In the genomic region with DNA sequence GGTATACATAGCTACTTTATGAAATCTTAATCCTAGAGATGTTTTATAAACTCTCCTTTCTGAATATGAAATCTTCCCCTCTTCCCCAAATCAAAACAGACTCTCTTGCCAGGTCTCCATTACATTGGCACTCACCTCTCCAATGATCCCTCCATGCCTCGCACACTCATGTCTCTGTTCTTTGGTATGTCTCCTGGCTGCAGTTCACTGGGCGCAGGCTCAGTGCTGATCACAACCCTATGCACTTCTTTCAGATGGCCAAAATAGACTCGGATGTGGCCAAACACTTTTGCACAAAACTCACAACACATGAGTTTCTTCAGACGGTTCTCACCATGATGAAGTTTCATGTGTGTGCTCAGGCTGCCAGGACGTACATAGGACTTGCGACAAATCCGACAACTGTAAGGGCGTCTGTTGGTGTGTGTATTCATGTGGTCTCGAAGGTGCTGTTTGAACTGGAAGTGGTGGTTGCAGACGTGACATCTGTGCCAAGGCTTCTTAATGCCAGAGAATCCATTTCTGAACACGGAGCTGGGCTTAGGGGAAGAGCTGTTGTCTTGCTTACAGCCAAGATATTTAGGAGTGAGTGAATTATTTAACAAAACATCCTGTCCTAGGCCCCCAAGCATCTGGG, we compare ENCODE assay signal across 15 cellular contexts.
A peak's percentile ranks its signal among the peaks of the same experiment; 100 is the strongest.
DNase-seq lines count a peak whose midpoint lies in the region; ATAC-seq, FAIRE-seq and TF ChIP-seq lines count a peak whose summit lies in the region.
"Had no signal": no experiment of that assay in that cellular context is flagged by ENCODE, and none has a peak within 500 bp of the region (broad histone marks: within the 10 kb centered on the region; RNA-seq: fewer than 3 reads in every experiment).

No MANE protein-coding gene starts in this region.

- intact Hi-C loops in activated CD8-positive, alpha-beta T cell treated with anti-CD3 and anti-CD28 coated beads for 36 hours (cut with micrococcal nuclease) = no loop called here

- CTCF ChIA-PET in activated CD8-positive, alpha-beta T cell treated with anti-CD3 and anti-CD28 coated beads for 36 hours (lab: Charles Lee) = interaction anchor here (1.1 kb wide), 1 partner anchor 11 kb away, joined by 3 read pairs; no protein-coding TSS in a partner anchor
- CTCF ChIA-PET in activated CD8-positive, alpha-beta T cell treated with anti-CD3 and anti-CD28 coated beads, Interleukin-2, amount 10 ng/mL, durations not matched to agents 7 days and 5 days (lab: Charles Lee) = interaction anchor here (1.9 kb wide), 1 partner anchor 161 kb away, joined by 7 read pairs; no protein-coding TSS in a partner anchor

- H3K36me3 ChIP-seq in KOPT-K1 (ENCODE audit: insufficient read depth, low read length) (peaks cover 9% of the 10 kb centered on the region; the same call in 1 of the 2 replicates), Karpas-422 (ENCODE audit: insufficient read depth, low read length) (no peaks in the 10 kb centered on the region)

- H3K4me1 ChIP-seq in Karpas-422 (ENCODE audit: low read length) = no peaks in the 10 kb centered on the region

- peak; percentile 12 for DNase-seq in activated CD8-positive, alpha-beta T cell treated with anti-CD3 and anti-CD28 coated beads for 36 hours
- DNase-seq in activated CD8-positive, alpha-beta T cell treated with anti-CD3 and anti-CD28 coated beads, Interleukin-2, amount 10 ng/mL, durations not matched to agents 7 days and 5 days = no peak
- DNase-seq in naive thymus-derived CD8-positive, alpha-beta T cell = peak in 4 of 10 donors; percentile 14 to 58 (median 32)
- DNase-seq in urothelium cell line (ENCODE audit: low spot score) (no peak), Karpas-422 (no peak)
- DNase-seq: 8988T; ACHN; CD4-positive, CD25-positive, alpha-beta regulatory T cell; DMS79; H7 had no signal

- H3K36me3 Mint-ChIP-seq in activated CD8-positive, alpha-beta T cell treated with anti-CD3 and anti-CD28 coated beads for 36 hours (ENCODE audit: low read depth) = no peaks in the 10 kb centered on the region
- H3K36me3 Mint-ChIP-seq in activated CD8-positive, alpha-beta T cell treated with anti-CD3 and anti-CD28 coated beads, Interleukin-2, amount 10 ng/mL, durations not matched to agents 7 days and 5 days (ENCODE audit: low read depth) = no peaks in the 10 kb centered on the region
- peaks cover 0 to 4% (median 2%) of the 10 kb centered on the region in 3 donors for H3K36me3 Mint-ChIP-seq in naive thymus-derived CD8-positive, alpha-beta T cell

- TF ChIP-seq CTCF in activated CD8-positive, alpha-beta T cell treated with anti-CD3 and anti-CD28 coated beads for 36 hours (IDR thresholded peaks at IDR 0.05) = no peak

- H3K27ac ChIP-seq in KOPT-K1 (ENCODE audit: low read depth, low read length, poor library complexity, severe bottlenecking) (peak overlapping the region; percentile 90), Karpas-422 (ENCODE audit: low read length) (no peak overlapping the region)
- H3K27ac ChIP-seq: BLaER1 treated with 17β-estradiol and CSF1 and Interleukin-3, amounts not matched to agents 10 nM and 100 nM had no signal

- peak; percentile 9 for FAIRE-seq in urothelium cell line (lab: Jason Lieb, UNC)
- FAIRE-seq: GM12878 had no signal

- no peak overlapping the region for H3K4me3 Mint-ChIP-seq in activated CD8-positive, alpha-beta T cell treated with anti-CD3 and anti-CD28 coated beads for 36 hours
- no peak overlapping the region for H3K4me3 Mint-ChIP-seq in activated CD8-positive, alpha-beta T cell treated with anti-CD3 and anti-CD28 coated beads, Interleukin-2, amount 10 ng/mL, durations not matched to agents 7 days and 5 days
- no peak overlapping the region for H3K4me3 Mint-ChIP-seq in naive thymus-derived CD8-positive, alpha-beta T cell
- H3K4me3 Mint-ChIP-seq: CD4-positive, CD25-positive, alpha-beta regulatory T cell; GM23338 had no signal

- no peaks in the 10 kb centered on the region for H3K9me2 ChIP-seq in Karpas-422 (replicated peaks; ENCODE audit: insufficient read depth, low read length)

- H3K4me1 Mint-ChIP-seq in activated CD8-positive, alpha-beta T cell treated with anti-CD3 and anti-CD28 coated beads for 36 hours (ENCODE audit: low read depth) = peaks cover 8% of the 10 kb centered on the region
- no peaks in the 10 kb centered on the region for H3K4me1 Mint-ChIP-seq in activated CD8-positive, alpha-beta T cell treated with anti-CD3 and anti-CD28 coated beads, Interleukin-2, amount 10 ng/mL, durations not matched to agents 7 days and 5 days (ENCODE audit: low read depth)
- H3K4me1 Mint-ChIP-seq in naive thymus-derived CD8-positive, alpha-beta T cell = peaks cover 6 to 16% (median 11%) of the 10 kb centered on the region in 4 donors
- H3K4me1 Mint-ChIP-seq: CD4-positive, CD25-positive, alpha-beta regulatory T cell; GM23338 had no signal

- H3K9ac ChIP-seq in Karpas-422 (ENCODE audit: low read length) = no peak overlapping the region
- H3K9ac ChIP-seq: BLaER1 treated with 17β-estradiol and CSF1 and Interleukin-3, amounts not matched to agents 10 nM and 100 nM had no signal

- H3K4me3 ChIP-seq in Karpas-422 (ENCODE audit: low read length) = no peak overlapping the region
- H3K4me3 ChIP-seq: BLaER1 treated with 17β-estradiol and CSF1 and Interleukin-3, amounts not matched to agents 10 nM and 100 nM; GM12878; GM23338 had no signal

- no peak for TF ChIP-seq POLR2A in GM18505 (IDR thresholded peaks at IDR 0.05; ENCODE audit: borderline replicate concordance, extremely low read depth, insufficient read depth, insufficient read length)

- ATAC-seq in activated CD8-positive, alpha-beta T cell treated with anti-CD3 and anti-CD28 coated beads for 36 hours = no peak
- no peak for ATAC-seq in activated CD8-positive, alpha-beta T cell treated with anti-CD3 and anti-CD28 coated beads, Interleukin-2, amount 10 ng/mL, durations not matched to agents 7 days and 5 days
- ATAC-seq in naive thymus-derived CD8-positive, alpha-beta T cell = peak; percentile 65 to 90
- ATAC-seq in GM18505 (IDR thresholded peaks at IDR 0.05; ENCODE audit: unreplicated experiment) = no peak
- ATAC-seq: GM12878, GM23338 had no signal

- H3K9me3 Mint-ChIP-seq in activated CD8-positive, alpha-beta T cell treated with anti-CD3 and anti-CD28 coated beads for 36 hours = no peaks in the 10 kb centered on the region
- H3K9me3 Mint-ChIP-seq in activated CD8-positive, alpha-beta T cell treated with anti-CD3 and anti-CD28 coated beads, Interleukin-2, amount 10 ng/mL, durations not matched to agents 7 days and 5 days (ENCODE audit: insufficient read depth) = no peaks in the 10 kb centered on the region
- H3K9me3 Mint-ChIP-seq in naive thymus-derived CD8-positive, alpha-beta T cell = no peaks in the 10 kb centered on the region
- H3K9me3 Mint-ChIP-seq: CD4-positive, CD25-positive, alpha-beta regulatory T cell had no signal

- no peaks in the 10 kb centered on the region for H3K27me3 ChIP-seq in Karpas-422 (ENCODE audit: low read length)
- H3K27me3 ChIP-seq: BLaER1 treated with 17β-estradiol and CSF1 and Interleukin-3, amounts not matched to agents 10 nM and 100 nM had no signal

- H3K4me2 ChIP-seq in Karpas-422 (ENCODE audit: low read depth, low read length, poor library complexity, severe bottlenecking) = no peak overlapping the region
- H3K4me2 ChIP-seq: BLaER1 treated with 17β-estradiol and CSF1 and Interleukin-3, amounts not matched to agents 10 nM and 100 nM; GM23338 had no signal

- H3K9me3 ChIP-seq in KOPT-K1 (ENCODE audit: insufficient read depth, low read length, poor library complexity, severe bottlenecking) (peaks cover 13% of the 10 kb centered on the region), Karpas-422 (ENCODE audit: low read length) (no peaks in the 10 kb centered on the region)

- POLR2A ChIA-PET in activated CD8-positive, alpha-beta T cell treated with anti-CD3 and anti-CD28 coated beads for 36 hours (lab: Charles Lee) = no interaction called here
- POLR2A ChIA-PET in activated CD8-positive, alpha-beta T cell treated with anti-CD3 and anti-CD28 coated beads, Interleukin-2, amount 10 ng/mL, durations not matched to agents 7 days and 5 days (lab: Charles Lee) = no interaction called here
- POLR2A ChIA-PET in naive thymus-derived CD8-positive, alpha-beta T cell (lab: Charles Lee) = no interaction called here

- no peak overlapping the region for H2AFZ ChIP-seq in Karpas-422 (ENCODE audit: low read length)
- H2AFZ ChIP-seq: GM23338 had no signal

- H3K27me3 Mint-ChIP-seq in activated CD8-positive, alpha-beta T cell treated with anti-CD3 and anti-CD28 coated beads for 36 hours = no peaks in the 10 kb centered on the region
- H3K27me3 Mint-ChIP-seq in activated CD8-positive, alpha-beta T cell treated with anti-CD3 and anti-CD28 coated beads, Interleukin-2, amount 10 ng/mL, durations not matched to agents 7 days and 5 days (ENCODE audit: low read depth) = no peaks in the 10 kb centered on the region
- no peaks in the 10 kb centered on the region for H3K27me3 Mint-ChIP-seq in naive thymus-derived CD8-positive, alpha-beta T cell
- H3K27me3 Mint-ChIP-seq: CD4-positive, CD25-positive, alpha-beta regulatory T cell had no signal

- H3K79me2 ChIP-seq in Karpas-422 (ENCODE audit: low read length) = no peaks in the 10 kb centered on the region

- H4K20me1 ChIP-seq in Karpas-422 (ENCODE audit: insufficient read depth, low read depth, low read length) = no peaks in the 10 kb centered on the region
- H4K20me1 ChIP-seq: BLaER1 treated with 17β-estradiol and CSF1 and Interleukin-3, amounts not matched to agents 10 nM and 100 nM had no signal

- H3K27ac Mint-ChIP-seq in activated CD8-positive, alpha-beta T cell treated with anti-CD3 and anti-CD28 coated beads for 36 hours = no peak overlapping the region
- H3K27ac Mint-ChIP-seq in activated CD8-positive, alpha-beta T cell treated with anti-CD3 and anti-CD28 coated beads, Interleukin-2, amount 10 ng/mL, durations not matched to agents 7 days and 5 days = no peak overlapping the region
- peak overlapping the region in 6 of 10 donors; percentile 10 to 66 (median 43) for H3K27ac Mint-ChIP-seq in naive thymus-derived CD8-positive, alpha-beta T cell
- H3K27ac Mint-ChIP-seq: GM23338 had no signal

Comparison
In these comparisons a context has a peak if more than half of its experiments do, and no peak if none do; other contexts are left out.
1. ATAC-seq: peak in naive thymus-derived CD8-positive, alpha-beta T cell (2 of 2); none in activated CD8-positive, alpha-beta T cell treated with anti-CD3 and anti-CD28 coated beads for 36 hours (single experiment), activated CD8-positive, alpha-beta T cell treated with anti-CD3 and anti-CD28 coated beads, Interleukin-2, amount 10 ng/mL, durations not matched to agents 7 days and 5 days (single experiment) and GM18505 (single experiment).
2. H3K27ac Mint-ChIP-seq: peak in naive thymus-derived CD8-positive, alpha-beta T cell (6 of 10); none in activated CD8-positive, alpha-beta T cell treated with anti-CD3 and anti-CD28 coated beads for 36 hours (single experiment) and activated CD8-positive, alpha-beta T cell treated with anti-CD3 and anti-CD28 coated beads, Interleukin-2, amount 10 ng/mL, durations not matched to agents 7 days and 5 days (single experiment).